ENCODE assay signal across 7 cellular contexts in genomic region chrX:49286136-49286535, GRCh38. TPM values are rescaled to one million over a fixed set of nuclear protein-coding genes. Genes with fewer than 3 reads are reported as not detected.
"Had no signal": no experiment of that assay in that cellular context is flagged by ENCODE, and none has a peak within 500 bp of the region (broad histone marks: within the 10 kb centered on the region; RNA-seq: fewer than 3 reads in every experiment).

No MANE protein-coding gene starts in this region.

- DNase-seq: H9, HCEC 1CT, IMR-90 had no signal

- H3K27ac Mint-ChIP-seq: GM23338, H9 had no signal

- H3K4me3 ChIP-seq: GM23338, K562 had no signal

- H3K9me3 Mint-ChIP-seq: GM23338 had no signal

- H3K4me3 Mint-ChIP-seq: GM23338, H9 had no signal

- ATAC-seq: GM23338, K562 had no signal

RNA-seq across cellular contexts. Expression of gene GAGE10, which starts 17.3 kb away (rescaled TPM):
- total RNA-seq: GM23338, H1, H9, HT-29, IMR-90 had no signal
- polyA plus RNA-seq: GM23338, H1, IMR-90 had no signal

RNA-seq across cellular contexts. Expression of gene FOXP3, which starts 21.6 kb away (rescaled TPM):
- total RNA-seq: HT-29, IMR-90 had no signal

RNA-seq across cellular contexts. Expression of gene GAGE12J, which starts 35.7 kb away (rescaled TPM):
- total RNA-seq: GM23338, H1, H9, HT-29, IMR-90, K562 had no signal
- polyA plus RNA-seq: GM23338, H1, IMR-90 had no signal

RNA-seq across cellular contexts. Expression of gene GAGE13, which starts 45.2 kb away (rescaled TPM):
- total RNA-seq: GM23338, H1, H9, HT-29, IMR-90 had no signal
- polyA plus RNA-seq: GM23338, H1, IMR-90 had no signal
